ENCODE assay signal across 8 cellular contexts in genomic region chr1:230268371-230269170, GRCh38.
DNase-seq lines count a peak whose midpoint lies in the region; ATAC-seq and TF ChIP-seq lines count a peak whose summit lies in the region.

No MANE protein-coding gene starts in this region.

- no peaks in the 10 kb centered on the region for H3K9me3 Mint-ChIP-seq in nephron progenitor cell

- no peak for ATAC-seq in GM18517 (IDR thresholded peaks at IDR 0.05; ENCODE audit: unreplicated experiment)

- no peaks in the 10 kb centered on the region for H3F3A ChIP-seq in MM.1S (ENCODE audit: insufficient read depth, low read length)

- H3K79me2 ChIP-seq in MM.1S (ENCODE audit: low read length) = no peaks in the 10 kb centered on the region

- DNase-seq in NCI-H345 (lab: John Stamatoyannopoulos, UW) (peak; percentile 34), NCI-H345 treated with DMSO at 0.1 percent for 48 hours (lab: John Stamatoyannopoulos, UW; ENCODE audit: unreplicated experiment) (no peak), MM.1S (peak; percentile 36), SK-N-MC (ENCODE audit: low read depth, low spot score) (peak; percentile 62), erythroblast (lab: John Stamatoyannopoulos, UW) (peak; percentile 64 to 68), nephron progenitor cell (peak; percentile 36), germinal center (ENCODE audit: low spot score) (no peak)

- H3K4me1 Mint-ChIP-seq in nephron progenitor cell = peaks cover 38% of the 10 kb centered on the region

- H3K4me2 ChIP-seq in MM.1S (ENCODE audit: low read depth, low read length) = no peak overlapping the region

- H3K4me3 Mint-ChIP-seq in nephron progenitor cell = no peak overlapping the region

- H2AFZ ChIP-seq in MM.1S (ENCODE audit: low read length) = no peak overlapping the region

- H3K27me3 ChIP-seq in MM.1S (replicated peaks; ENCODE audit: insufficient read depth, low read length) = no peaks in the 10 kb centered on the region

- no peaks in the 10 kb centered on the region for H3K4me1 ChIP-seq in MM.1S (ENCODE audit: low read length)

- H3K9me2 ChIP-seq in MM.1S (replicated peaks; ENCODE audit: insufficient read depth, low read length) = no peaks in the 10 kb centered on the region

- H3K36me3 ChIP-seq in MM.1S (replicated peaks; ENCODE audit: insufficient read depth, low read length) (no peaks in the 10 kb centered on the region), SK-N-MC (ENCODE audit: insufficient read depth, low read length) (peaks cover 5% of the 10 kb centered on the region; the same call in 1 of the 2 replicates)

- TF ChIP-seq POLR2A in erythroblast (IDR thresholded peaks at IDR 0.05; ENCODE audit: low read length) = no peak

- peak; percentile 37 for TF ChIP-seq CTCF in MM.1S (IDR thresholded peaks at IDR 0.05; ENCODE audit: low read length)
- peak; percentile 55 for TF ChIP-seq CTCF in nephron progenitor cell (IDR thresholded peaks at IDR 0.05)

- H3K9me3 ChIP-seq in MM.1S (replicated peaks; ENCODE audit: insufficient read depth, low read length) (no peaks in the 10 kb centered on the region), SK-N-MC (ENCODE audit: low read depth, low read length) (no peaks in the 10 kb centered on the region)

- H4K20me1 ChIP-seq in MM.1S (ENCODE audit: insufficient read depth, low read length) = no peaks in the 10 kb centered on the region

- H3K27ac Mint-ChIP-seq in nephron progenitor cell = no peak overlapping the region

- H3K4me3 ChIP-seq in MM.1S (ENCODE audit: low read length) = no peak overlapping the region
- no peak overlapping the region for H3K4me3 ChIP-seq in SK-N-MC

- H3K27me3 Mint-ChIP-seq in nephron progenitor cell (ENCODE audit: low read depth, poor library complexity) = no peaks in the 10 kb centered on the region

- H3K27ac ChIP-seq in MM.1S (ENCODE audit: low read length) (no peak overlapping the region), SK-N-MC (no peak overlapping the region)

- peaks cover 32% of the 10 kb centered on the region for H3K36me3 Mint-ChIP-seq in nephron progenitor cell (ENCODE audit: low read depth)

- H3K9ac ChIP-seq in MM.1S (ENCODE audit: low read length) (no peak overlapping the region), SK-N-MC (ENCODE audit: insufficient read length) (no peak overlapping the region)

Comparison
In these comparisons a context has a peak if more than half of its experiments do, and no peak if none do; other contexts are left out.
1. DNase-seq: peak in NCI-H345 (single experiment), MM.1S (single experiment), SK-N-MC (single experiment), erythroblast (2 of 2) and nephron progenitor cell (single experiment); none in NCI-H345 treated with DMSO at 0.1 percent for 48 hours (single experiment) and germinal center (single experiment).